In the genomic region with DNA sequence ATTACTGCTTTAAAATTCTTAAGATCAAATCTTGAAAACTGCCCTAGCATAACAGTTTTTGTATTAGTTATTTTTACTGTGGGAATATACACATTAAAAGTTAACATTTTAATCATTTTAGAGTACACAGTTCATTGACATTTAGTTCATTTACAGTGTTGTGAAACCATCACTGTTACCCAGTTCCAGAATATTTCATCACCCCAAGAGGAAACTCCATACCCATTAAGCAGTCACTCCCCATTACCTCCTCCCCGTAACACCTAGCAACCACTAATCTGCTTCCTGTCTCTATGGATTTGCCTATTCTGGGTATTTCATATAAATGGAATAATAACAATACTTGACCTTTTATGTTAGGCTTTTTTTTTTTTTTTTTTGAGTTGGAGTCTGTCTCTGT, we compare ENCODE assay signal across 22 cellular contexts.
A peak's percentile ranks its signal among the peaks of the same experiment; 100 is the strongest.
DNase-seq lines count a peak whose midpoint lies in the region; ATAC-seq and TF ChIP-seq lines count a peak whose summit lies in the region.
"Had no signal": no experiment of that assay in that cellular context is flagged by ENCODE, and none has a peak within 500 bp of the region (broad histone marks: within the 10 kb centered on the region; RNA-seq: fewer than 3 reads in every experiment).

No MANE protein-coding gene starts in this region.

- no peaks in the 10 kb centered on the region for H3K4me1 ChIP-seq in right atrium auricular region
- H3K4me1 ChIP-seq in upper lobe of left lung: no peaks in the 10 kb centered on the region
- H3K4me1 ChIP-seq: Caco-2, gastrocnemius medialis, stomach had no signal

- TF ChIP-seq EP300 in upper lobe of left lung (IDR thresholded peaks at IDR 0.05): no peak

- H3K4me3 ChIP-seq in right atrium auricular region (no peak overlapping the region), fibroblast of villous mesenchyme (ENCODE audit: low read depth, low read length) (no peak overlapping the region), upper lobe of left lung (no peak overlapping the region)
- H3K4me3 ChIP-seq: gastrocnemius medialis, stomach had no signal

- H3K27ac ChIP-seq in right atrium auricular region: no peak overlapping the region
- no peak overlapping the region for H3K27ac ChIP-seq in upper lobe of left lung
- H3K27ac ChIP-seq: gastrocnemius medialis, stomach had no signal

- TF ChIP-seq POLR2A in upper lobe of left lung (IDR thresholded peaks at IDR 0.05): no peak

- peaks cover 92% of the 10 kb centered on the region for H3K36me3 ChIP-seq in right atrium auricular region
- H3K36me3 ChIP-seq in upper lobe of left lung: peaks cover 20 to 99% (median 50%) of the 10 kb centered on the region in 4 donors

- H3K27me3 ChIP-seq in right atrium auricular region: no peaks in the 10 kb centered on the region
- H3K27me3 ChIP-seq in upper lobe of left lung: no peaks in the 10 kb centered on the region
- H3K27me3 ChIP-seq: gastrocnemius medialis, stomach had no signal

- 62 to 72% methylated on average over 1 of the region's 1 CpG for WGBS in upper lobe of left lung, 2 donors

- DNase-seq in left cardiac atrium: no peak
- no peak for DNase-seq in right atrium auricular region (ENCODE audit: low spot score)
- DNase-seq in amniotic epithelial cell (ENCODE audit: low read depth): peak; percentile 58
- DNase-seq in fibroblast of villous mesenchyme (ENCODE audit: low read depth): peak; percentile 60
- DNase-seq in upper lobe of left lung: no peak
- DNase-seq in stimulated activated naive CD4-positive, alpha-beta T cell treated with Interleukin-2 at 50 U/mL for 16 hours (lab: John Stamatoyannopoulos, UW): no peak
- no peak for DNase-seq in T1000 (lab: John Stamatoyannopoulos, UW)
- DNase-seq in NCI-H187 (lab: John Stamatoyannopoulos, UW): no peak
- DNase-seq: ACHN; activated CD4-positive, alpha-beta T cell treated with anti-CD3 and anti-CD28 coated beads, Interleukin-2, amount 50 U/mL, for 48 hours; activated naive CD8-positive, alpha-beta T cell treated with anti-CD3 and anti-CD28 coated beads for 36 hours; activated T-cell treated with anti-CD3 and anti-CD28 coated beads, Interleukin-2, amount 50 U/mL, for 4 hours; Caco-2; caudate nucleus; effector memory CD4-positive, alpha-beta T cell; gastrocnemius medialis; Kasumi-1; NCI-H1694; NCI-H526 treated with DMSO at 0.1 percent for 48 hours; stimulated activated CD4-positive, alpha-beta T cell treated with anti-CD3 and anti-CD28 coated beads, Interleukin-15, amount 100 ng/mL, for 24 hours; stomach had no signal

- TF ChIP-seq CTCF in right atrium auricular region (IDR thresholded peaks at IDR 0.05): no peak
- no peak for TF ChIP-seq CTCF in fibroblast of villous mesenchyme (IDR thresholded peaks at IDR 0.05; ENCODE audit: insufficient read depth, low read depth, low read length)
- no peak for TF ChIP-seq CTCF in upper lobe of left lung (IDR thresholded peaks at IDR 0.05)

- ATAC-seq in left cardiac atrium (peak; percentile 47 to 79), upper lobe of left lung (ENCODE audit: low FRiP score in 2 of 2) (peak; percentile 51 to 66)
- ATAC-seq: activated T-cell treated with anti-CD3 and anti-CD28 coated beads, Interleukin-2, amount 50 U/mL, for 4 hours; natural killer cell treated with Interleukin-12 subunit alpha and Interleukin-12 subunit beta and Interleukin-15 and Interleukin-18, amount 100 ng/mL, for 72 hours had no signal

- intact Hi-C loops in left cardiac atrium (cut with DNase I): no loop called here

- H3K9me3 ChIP-seq in right atrium auricular region (no peaks in the 10 kb centered on the region), upper lobe of left lung (no peaks in the 10 kb centered on the region)
- H3K9me3 ChIP-seq: Caco-2, gastrocnemius medialis, stomach had no signal

Comparison
In these comparisons a context has a peak if more than half of its experiments do, and no peak if none do; other contexts are left out.
1. DNase-seq: peak in amniotic epithelial cell (single experiment) and fibroblast of villous mesenchyme (single experiment); none in left cardiac atrium (single experiment), right atrium auricular region (single experiment), upper lobe of left lung (0 of 2), stimulated activated naive CD4-positive, alpha-beta T cell treated with Interleukin-2 at 50 U/mL for 16 hours (single experiment), T1000 (single experiment) and NCI-H187 (0 of 2).